ENCODE assay signal across 28 cellular contexts in genomic region chr19:35034005-35034502, GRCh38. TPM values are rescaled to one million over a fixed set of nuclear protein-coding genes. Genes with fewer than 3 reads are reported as not detected.
DNase-seq lines count a peak whose midpoint lies in the region; ATAC-seq and TF ChIP-seq lines count a peak whose summit lies in the region.
"Had no signal": no experiment of that assay in that cellular context is flagged by ENCODE, and none has a peak within 500 bp of the region (broad histone marks: within the 10 kb centered on the region; RNA-seq: fewer than 3 reads in every experiment).

No MANE protein-coding gene starts in this region.

- no peak overlapping the region for H3K4me3 ChIP-seq in right cardiac atrium (ENCODE audit: low read length)
- H3K4me3 ChIP-seq in heart left ventricle: no peak overlapping the region
- H3K4me3 ChIP-seq in WERI-Rb-1 (ENCODE audit: low read depth, low read length): peak overlapping the region; percentile 56
- H3K4me3 ChIP-seq in neuronal stem cell (ENCODE audit: low read length in 2 of 2): no peak overlapping the region
- H3K4me3 ChIP-seq: GM23338, MG63, PC-9, SJCRH30 had no signal

- H2AK5ac ChIP-seq in neuronal stem cell (ENCODE audit: low read depth, low read length): no peak overlapping the region

- H3K27ac ChIP-seq in right cardiac atrium (ENCODE audit: low read length): no peak overlapping the region
- H3K27ac ChIP-seq in heart left ventricle: no peak overlapping the region
- peak overlapping the region; percentile 96 for H3K27ac ChIP-seq in WERI-Rb-1
- H3K27ac ChIP-seq in neuronal stem cell (replicated peaks; ENCODE audit: low read length): no peak overlapping the region
- H3K27ac ChIP-seq: PC-9, SJCRH30 had no signal

- intact Hi-C loops in right cardiac atrium (cut with DNase I): no loop called here
- intact Hi-C loops in heart left ventricle (cut with DNase I): no loop called here

- H3K27me3 ChIP-seq in right cardiac atrium (ENCODE audit: control insufficient read depth, insufficient read depth) (no peaks in the 10 kb centered on the region), heart left ventricle (peaks cover 0 to 7% (median 0%) of the 10 kb centered on the region in 9 donors), WERI-Rb-1 (ENCODE audit: insufficient read depth, low read depth, severe bottlenecking) (no peaks in the 10 kb centered on the region), neuronal stem cell (ENCODE audit: control insufficient read depth in 3 of 3, insufficient read depth in 3 of 3, low read depth in 1 of 3, low read length in 3 of 3) (peaks cover 0 to 15% (median 14%) of the 10 kb centered on the region in 3 experiments)
- H3K27me3 ChIP-seq: SJCRH30 had no signal

- H2AFZ ChIP-seq in neuronal stem cell (ENCODE audit: low read length): no peak overlapping the region
- H2AFZ ChIP-seq: GM23338, PC-9 had no signal

- no peak overlapping the region for H4K8ac ChIP-seq in neuronal stem cell (ENCODE audit: low read depth, low read length)

- H3K23ac ChIP-seq in neuronal stem cell (ENCODE audit: low read depth, low read length, poor library complexity): no peak overlapping the region

- no peak overlapping the region for H3K4ac ChIP-seq in neuronal stem cell (ENCODE audit: low read length)

- H2BK15ac ChIP-seq in neuronal stem cell (ENCODE audit: low read length): no peak overlapping the region

- no peak overlapping the region for H3K27ac Mint-ChIP-seq in stimulated activated memory B cell treated with anti-CD40 and anti-IgM and Interleukin-4, amounts not matched to agents 10 μg/mL and 1 μg/mL and 100 μg/mL, for 72 hours
- H3K27ac Mint-ChIP-seq: CD8-positive, alpha-beta T cell; GM23338; HFFc6 had no signal

- no peak overlapping the region for H2BK120ac ChIP-seq in neuronal stem cell (ENCODE audit: low read depth, low read length)

- no peak overlapping the region for H3K4me3 Mint-ChIP-seq in stimulated activated memory B cell treated with anti-CD40 and anti-IgM and Interleukin-4, amounts not matched to agents 10 μg/mL and 1 μg/mL and 100 μg/mL, for 72 hours
- H3K4me3 Mint-ChIP-seq: CD8-positive, alpha-beta T cell; GM23338; H9; HFFc6 had no signal

- H3K4me1 ChIP-seq in right cardiac atrium (ENCODE audit: control insufficient read depth, insufficient read depth, low read length) (peaks cover 5% of the 10 kb centered on the region), heart left ventricle (peaks cover 0 to 37% (median 26%) of the 10 kb centered on the region in 12 donors), neuronal stem cell (ENCODE audit: control insufficient read depth in 2 of 2, insufficient read depth in 1 of 2, low read depth in 1 of 2, low read length in 2 of 2) (peaks cover 2 to 7% of the 10 kb centered on the region in 2 donors)
- H3K4me1 ChIP-seq: SJCRH30 had no signal

- ATAC-seq in right cardiac atrium (no peak), heart left ventricle (no peak)
- ATAC-seq in stimulated activated memory B cell treated with anti-CD40 and anti-IgM and Interleukin-4, amounts not matched to agents 10 μg/mL and 1 μg/mL and 100 μg/mL, for 72 hours: no peak
- no peak for ATAC-seq in activated CD4-positive, CD25-positive, alpha-beta regulatory T cell treated with anti-CD3 and anti-CD28 coated beads, Interleukin-2, amount 50 U/mL, for 24 hours
- ATAC-seq: CD8-positive, alpha-beta T cell; GM23338; Right ventricle myocardium inferior; SK-N-SH treated with all-trans-retinoic acid at 6 μM for 48 hours had no signal

- H3K18ac ChIP-seq in neuronal stem cell (ENCODE audit: low read length): no peak overlapping the region

- H3K4me2 ChIP-seq in neuronal stem cell (ENCODE audit: insufficient read depth, low read length, poor library complexity, severe bottlenecking): no peak overlapping the region
- H3K4me2 ChIP-seq: GM23338, PC-9 had no signal

- no peak overlapping the region for H3K9ac ChIP-seq in neuronal stem cell (ENCODE audit: low read depth, low read length, poor library complexity)

- no peaks in the 10 kb centered on the region for H3K9me3 Mint-ChIP-seq in stimulated activated memory B cell treated with anti-CD40 and anti-IgM and Interleukin-4, amounts not matched to agents 10 μg/mL and 1 μg/mL and 100 μg/mL, for 72 hours
- H3K9me3 Mint-ChIP-seq: CD8-positive, alpha-beta T cell; H9; HFFc6 had no signal

- no peaks in the 10 kb centered on the region for H3K36me3 Mint-ChIP-seq in stimulated activated memory B cell treated with anti-CD40 and anti-IgM and Interleukin-4, amounts not matched to agents 10 μg/mL and 1 μg/mL and 100 μg/mL, for 72 hours
- H3K36me3 Mint-ChIP-seq: CD8-positive, alpha-beta T cell had no signal

- H3K4me1 Mint-ChIP-seq in stimulated activated memory B cell treated with anti-CD40 and anti-IgM and Interleukin-4, amounts not matched to agents 10 μg/mL and 1 μg/mL and 100 μg/mL, for 72 hours: peaks cover 28% of the 10 kb centered on the region

- no peak overlapping the region for H4K91ac ChIP-seq in neuronal stem cell (ENCODE audit: low read depth, low read length, poor library complexity)

- peaks cover 2% of the 10 kb centered on the region for H3K79me1 ChIP-seq in neuronal stem cell (ENCODE audit: low read depth, low read length)

- H3K14ac ChIP-seq in neuronal stem cell (ENCODE audit: low read length): no peak overlapping the region

- TF ChIP-seq POLR2A in heart left ventricle (IDR thresholded peaks at IDR 0.05): no peak

- DNase-seq in right cardiac atrium: peak in 2 of 3 donors; percentile 43 to 48
- no peak for DNase-seq in heart left ventricle
- DNase-seq in WERI-Rb-1: no peak
- no peak for DNase-seq in neuronal stem cell (ENCODE audit: low spot score)
- no peak for DNase-seq in HK-2 (ENCODE audit: unreplicated experiment)
- no peak for DNase-seq in DMS79 treated with DMSO at 0.1 percent for 48 hours (lab: John Stamatoyannopoulos, UW)
- DNase-seq: Calu3; CD8-positive, alpha-beta T cell; H9; HFFc6; IMR-90; KG1; MG63; NCI-H2029; NCI-H345; NCI-H510A treated with DMSO at 0.1 percent for 48 hours; NCI-H774; PC-9; SJCRH30 had no signal

- H2BK5ac ChIP-seq in neuronal stem cell (ENCODE audit: low read length): peak overlapping the region; percentile 75

- 94% methylated on average over 17 of the region's 17 CpGs for WGBS in right cardiac atrium
- WGBS in heart left ventricle, 4 donors: 91 to 100% (median 93%) methylated on average over 3 to 17 of the region's 17 CpGs
- WGBS in neuronal stem cell (ENCODE audit: extremely low coverage in 2 of 2, insufficient read length in 2 of 2, insufficient replicate concordance in 1 of 2), 2 donors: no CpG with 5 or more reads among the region's 17 CpGs

- H3K27me3 Mint-ChIP-seq in stimulated activated memory B cell treated with anti-CD40 and anti-IgM and Interleukin-4, amounts not matched to agents 10 μg/mL and 1 μg/mL and 100 μg/mL, for 72 hours: peaks cover 50% of the 10 kb centered on the region

- no peaks in the 10 kb centered on the region for H3K9me3 ChIP-seq in right cardiac atrium (ENCODE audit: control insufficient read depth, low read length)
- H3K9me3 ChIP-seq in heart left ventricle: no peaks in the 10 kb centered on the region
- H3K9me3 ChIP-seq in WERI-Rb-1 (ENCODE audit: severe bottlenecking): no peaks in the 10 kb centered on the region
- no peaks in the 10 kb centered on the region for H3K9me3 ChIP-seq in neuronal stem cell (replicated peaks in 1 of 2; ENCODE audit: control insufficient read depth in 2 of 2, insufficient read depth in 1 of 2, low read depth in 1 of 2, low read length in 2 of 2)
- H3K9me3 ChIP-seq: MG63, SJCRH30 had no signal

- H3K36me3 ChIP-seq in heart left ventricle (peaks cover 0 to 24% (median 6%) of the 10 kb centered on the region in 9 donors), WERI-Rb-1 (peaks cover 71% of the 10 kb centered on the region), neuronal stem cell (replicated peaks in 1 of 2; ENCODE audit: control insufficient read depth in 2 of 2, insufficient read depth in 2 of 2, low read length in 2 of 2) (peaks cover 0 to 4% of the 10 kb centered on the region in 2 donors)
- H3K36me3 ChIP-seq: MG63, SJCRH30 had no signal

- no peak for TF ChIP-seq CTCF in heart left ventricle (IDR thresholded peaks at IDR 0.05)
- TF ChIP-seq CTCF in WERI-Rb-1 (IDR thresholded peaks at IDR 0.05; ENCODE audit: low read depth, low read length): no peak

- no peak overlapping the region for H2BK12ac ChIP-seq in neuronal stem cell (ENCODE audit: low read length)

RNA-seq across cellular contexts. Expression of gene SCN1B, which starts 3.8 kb away (rescaled TPM):
- total RNA-seq in right cardiac atrium: 100 to 1,000 TPM in 1 of 4 donors, 10 to 100 TPM in 3; 74.3 to 134 (median 87.1) TPM
- polyA plus RNA-seq in right cardiac atrium: 89.1 TPM
- 10 to 100 TPM; 22.1 to 68.3 (median 32.4) TPM for total RNA-seq in heart left ventricle
- 10 to 100 TPM; 19.7 to 64.4 TPM for polyA plus RNA-seq in heart left ventricle
- polyA plus RNA-seq in neuronal stem cell (2013, experiment 1 of 2): 2.8 TPM
- polyA plus RNA-seq in neuronal stem cell (2013, experiment 2 of 2): 2.8 TPM

RNA-seq across cellular contexts. Expression of gene HPN, which starts 7.5 kb away (rescaled TPM):
- total RNA-seq in right cardiac atrium: 1 to 10 TPM; 3.9 to 7.0 (median 5.0) TPM
- polyA plus RNA-seq in right cardiac atrium: 1.5 TPM
- total RNA-seq in heart left ventricle: 10 to 100 TPM in 1 of 9 donors, 1 to 10 TPM in 8; 1.1 to 13.4 (median 3.3) TPM
- 1 to 10 TPM in 1 of 2 donors, under 1 TPM in 1; 0.80 to 1.4 TPM for polyA plus RNA-seq in heart left ventricle
- polyA plus RNA-seq in neuronal stem cell (2013, experiment 1 of 2): 0.36 TPM
- polyA plus RNA-seq in neuronal stem cell (2013, experiment 2 of 2): 0.28 TPM
- total RNA-seq: CD8-positive, alpha-beta T cell; Daoy; G401; HFFc6; IMR-90; RPMI7951; SJCRH30 had no signal
- polyA plus RNA-seq: AG04450, IMR-90 had no signal

RNA-seq across cellular contexts. Expression of gene GRAMD1A, which starts 33.9 kb away (rescaled TPM):
- total RNA-seq in right cardiac atrium: 10 to 100 TPM; 27.9 to 37.4 (median 32.7) TPM
- 32.0 TPM for polyA plus RNA-seq in right cardiac atrium
- 10 to 100 TPM; 21.8 to 64.5 (median 29.0) TPM for total RNA-seq in heart left ventricle
- 10 to 100 TPM; 31.3 to 36.3 TPM for polyA plus RNA-seq in heart left ventricle
- polyA plus RNA-seq in neuronal stem cell (2013, experiment 1 of 2): 74.8 TPM
- polyA plus RNA-seq in neuronal stem cell (2013, experiment 2 of 2): 73.3 TPM

Comparison
In these comparisons a context has a peak if more than half of its experiments do, and no peak if none do; other contexts are left out.
1. DNase-seq: peak in right cardiac atrium (2 of 3); none in heart left ventricle (0 of 5), WERI-Rb-1 (single experiment), neuronal stem cell (single experiment), HK-2 (single experiment) and DMS79 treated with DMSO at 0.1 percent for 48 hours (single experiment).